Comparison of ENCODE assay signal across 8 cellular contexts in genomic region chr15:43746245-43746902, GRCh38. TPM values are rescaled to one million over a fixed set of nuclear protein-coding genes. Genes with fewer than 3 reads are reported as not detected.
DNase-seq lines count a peak whose midpoint lies in the region; ATAC-seq, FAIRE-seq and TF ChIP-seq lines count a peak whose summit lies in the region.
"Not testable (repeated sequence)": the region's sequence is repeated elsewhere in the genome, so short reads cannot be mapped to it uniquely, and the experiment has no call there.

TSS of gene PDIA3 (plus strand) at chr15:43746438. CDS start at chr15:43746540, 102 bp downstream.

- H3K27ac ChIP-seq in heart right ventricle (peak within 1 kb of the TSS; percentile 68 to 98 (median 93)), tibial nerve (peak within 1 kb of the TSS; percentile 90 to 95 (median 91))

- H3K4me1 ChIP-seq in heart right ventricle (peaks cover 13 to 49% (median 43%) of the 10 kb centered on the region in 9 donors), tibial nerve (peaks cover 0 to 44% (median 20%) of the 10 kb centered on the region in 4 donors)

- peak; percentile 65 for ATAC-seq in HG02840 (IDR thresholded peaks at IDR 0.05; ENCODE audit: low FRiP score, unreplicated experiment)
- peak; percentile 81 for ATAC-seq in T-helper 17 cell
- peak; percentile 98 to 99 (median 99) for ATAC-seq in heart right ventricle

- intact Hi-C loops in heart right ventricle (cut with DNase I): not testable (repeated sequence)

- TF ChIP-seq CTCF in heart right ventricle (IDR thresholded peaks at IDR 0.05) (peak in 4 of 9 donors; percentile 8 to 29 (median 14)), tibial nerve (IDR thresholded peaks at IDR 0.05) (peak in 2 of 5 experiments; percentile 57 to 60)

- H3K4me3 Mint-ChIP-seq in T-helper 17 cell: peak within 1 kb of the TSS; percentile 95

- peak; percentile 75 for TF ChIP-seq POLR2A in GM12891 (IDR thresholded peaks at IDR 0.05; ENCODE audit: low read depth, low read length)
- peak; percentile 85 to 98 for TF ChIP-seq POLR2A in tibial nerve (IDR thresholded peaks at IDR 0.05)

- WGBS in heart right ventricle, 2 donors: 0 to 1% methylated on average over 65 to 84 of the region's 84 CpGs
- WGBS in tibial nerve, 2 donors: 0 to 1% methylated on average over 9 to 55 of the region's 84 CpGs

- H3K27me3 ChIP-seq in heart right ventricle, tibial nerve: not testable (repeated sequence)

- peak within 1 kb of the TSS; percentile 97 for H3K27ac Mint-ChIP-seq in T-helper 17 cell

- H3K4me3 ChIP-seq in heart right ventricle (peak within 1 kb of the TSS; percentile 45 to 97 (median 90)), tibial nerve (peak within 1 kb of the TSS; percentile 81 to 91 (median 82))

- not testable (repeated sequence) for H3K9me3 ChIP-seq in T-helper 17 cell (ENCODE audit: control insufficient read depth, low read length, poor library complexity, severe bottlenecking); heart right ventricle; tibial nerve

- not testable (repeated sequence) for H3K27me3 Mint-ChIP-seq in T-helper 17 cell

- H3K36me3 ChIP-seq in heart right ventricle: peaks cover 0 to 11% (median 0%) of the 10 kb centered on the region in 9 donors
- not testable (repeated sequence) for H3K36me3 ChIP-seq in tibial nerve

- DNase-seq in GM12891 (ENCODE audit: insufficient read length, low spot score) (peak; percentile 83), NCI-H1436 treated with DMSO at 0.1 percent for 48 hours (lab: John Stamatoyannopoulos, UW) (peak; percentile 33), T-helper 17 cell (peak; percentile 77 to 84 (median 80)), amniotic stem cell (lab: John Stamatoyannopoulos, UW) (peak; percentile 69), heart right ventricle (peak; percentile 93 to 96), pons (ENCODE audit: low spot score) (peak; percentile 91), tibial nerve (ENCODE audit: low spot score in 2 of 2) (peak; percentile 79 to 81)

- H3K36me3 Mint-ChIP-seq in T-helper 17 cell (ENCODE audit: low read depth): not testable (repeated sequence)

- H3K4me1 Mint-ChIP-seq in T-helper 17 cell: peaks cover 32% of the 10 kb centered on the region

- peak; percentile 91 for FAIRE-seq in GM12891 (lab: Jason Lieb, UNC)

- TF ChIP-seq EP300 in tibial nerve (IDR thresholded peaks at IDR 0.05): peak; percentile 12 to 89

TF ChIP-seq in GM12891, 5 proteins besides CTCF, POLR2A, EP300 and RAD21:
- TF ChIP-seq POLR2AphosphoS5 (IDR thresholded peaks at IDR 0.05; ENCODE audit: low read depth, low read length) (peak; percentile 75; the same call in 1 of the 2 replicates), TAF1 (IDR thresholded peaks at IDR 0.05; ENCODE audit: low read depth, low read length) (peak; percentile 80)

RNA-seq across cellular contexts. Expression of gene PDIA3, which starts in this region (rescaled TPM):
- 155 TPM for polyA plus RNA-seq in GM12891 (2012; ENCODE audit: low read depth, missing spikeins)
- total RNA-seq in T-helper 17 cell (100 to 1,000 TPM; 168 to 170 TPM), heart right ventricle (100 to 1,000 TPM; 119 to 241 (median 144) TPM), tibial nerve (100 to 1,000 TPM in 1 of 4 donors, 10 to 100 TPM in 3; 75.4 to 107 (median 94.2) TPM)
- 100 to 1,000 TPM; 100 to 257 TPM for polyA plus RNA-seq in heart right ventricle

Comparison
In these comparisons a context has a peak if more than half of its experiments do, and no peak if none do; other contexts are left out.
1. Peak in every context shown above with its lines: DNase-seq, ATAC-seq, H3K4me3 ChIP-seq and H3K27ac ChIP-seq.
2. DNase-seq: peak in every context shown above with its lines; median percentile 94 in heart right ventricle; 91 in pons; 83 in GM12891; 80 in T-helper 17 cell; 80 in tibial nerve; 69 in amniotic stem cell; 33 in NCI-H1436 treated with DMSO at 0.1 percent for 48 hours.